ENCODE assay signal across 2 cellular contexts in genomic region chr17:44543905-44544523, GRCh38.
A peak's percentile ranks its signal among the peaks of the same experiment; 100 is the strongest.
TF ChIP-seq lines count a peak whose summit lies in the region.

No MANE protein-coding gene starts in this region.

TF ChIP-seq in A549, 52 proteins besides CTCF, POLR2A, EP300 and RAD21 (continues in another document):
- TF ChIP-seq CBX2 (IDR thresholded peaks at IDR 0.05; ENCODE audit: borderline replicate concordance, low read depth) = no peak
- TF ChIP-seq FOSL2 (IDR thresholded peaks at IDR 0.05) = no peak
- no peak for TF ChIP-seq FOSL2 (CRISPR knock-in tag; IDR thresholded peaks at IDR 0.05)
- no peak for TF ChIP-seq EHMT2 (IDR thresholded peaks at IDR 0.05; ENCODE audit: low read depth)
- TF ChIP-seq KDM5A (IDR thresholded peaks at IDR 0.05) = no peak
- TF ChIP-seq PBX3 (IDR thresholded peaks at IDR 0.05) = no peak
- peak; percentile 96 for TF ChIP-seq KDM1A (IDR thresholded peaks at IDR 0.05; ENCODE audit: low read depth)
- TF ChIP-seq ZNF302 (CRISPR knock-in tag; IDR thresholded peaks at IDR 0.05) = no peak
- TF ChIP-seq NFE2L2 (conservative IDR thresholded peaks at IDR 0.05; ENCODE audit: low read length) = no peak
- no peak for TF ChIP-seq CHD2 (IDR thresholded peaks at IDR 0.05; ENCODE audit: low read length, partially characterized antibody)
- TF ChIP-seq ZFP36 (IDR thresholded peaks at IDR 0.05; ENCODE audit: borderline replicate concordance, partially characterized antibody) = no peak
- no peak for TF ChIP-seq HMGXB4 (CRISPR knock-in tag; IDR thresholded peaks at IDR 0.05; ENCODE audit: borderline replicate concordance)
- no peak for TF ChIP-seq MAZ (IDR thresholded peaks at IDR 0.05; ENCODE audit: borderline replicate concordance, low read depth, low read length)
- no peak for TF ChIP-seq TFCP2L1 (CRISPR knock-in tag; IDR thresholded peaks at IDR 0.05)
- TF ChIP-seq HDAC2 (IDR thresholded peaks at IDR 0.05) = peak; percentile 77; the same call in 1 of the 2 replicates
- TF ChIP-seq TP53 (CRISPR knock-in tag; IDR thresholded peaks at IDR 0.05) = no peak
- TF ChIP-seq FOXS1 (CRISPR knock-in tag; IDR thresholded peaks at IDR 0.05) = no peak
- TF ChIP-seq MAX (IDR thresholded peaks at IDR 0.05) = peak; percentile 76; the same call in 1 of the 2 replicates
- no peak for TF ChIP-seq SREBF2 (IDR thresholded peaks at IDR 0.05)
- TF ChIP-seq HOXB13 (CRISPR knock-in tag; IDR thresholded peaks at IDR 0.05; ENCODE audit: low read depth) = 0 out of 2 replicates have a peak, but pooled peaks have one; percentile 45
- no peak for TF ChIP-seq MYC (IDR thresholded peaks at IDR 0.05; ENCODE audit: borderline replicate concordance, low read length)
- TF ChIP-seq MAFK (IDR thresholded peaks at IDR 0.05; ENCODE audit: partially characterized antibody) = no peak
- no peak for TF ChIP-seq RFX5 (IDR thresholded peaks at IDR 0.05)
- TF ChIP-seq GATA3 (IDR thresholded peaks at IDR 0.05; ENCODE audit: borderline replicate concordance) = no peak
- TF ChIP-seq BCL3 (IDR thresholded peaks at IDR 0.05) = peak; percentile 33; the same call in 1 of the 3 replicates
- no peak; the same call in 1 of the 2 replicates for TF ChIP-seq E2F6 (IDR thresholded peaks at IDR 0.05; ENCODE audit: borderline replicate concordance, low read depth)
- TF ChIP-seq EHF (CRISPR knock-in tag; IDR thresholded peaks at IDR 0.05) = no peak
- peak; percentile 93 for TF ChIP-seq CHD4 (IDR thresholded peaks at IDR 0.05; ENCODE audit: borderline replicate concordance)
- TF ChIP-seq BHLHE40 (IDR thresholded peaks at IDR 0.05; ENCODE audit: low read depth, low read length) = no peak
- TF ChIP-seq CBX8 (IDR thresholded peaks at IDR 0.05) = no peak
- TF ChIP-seq RCOR1 (IDR thresholded peaks at IDR 0.05; ENCODE audit: low read depth, low read length) = no peak; the same call in 1 of the 2 replicates
- TF ChIP-seq ZSCAN20 (CRISPR knock-in tag; IDR thresholded peaks at IDR 0.05) = no peak
- 0 out of 2 replicates have a peak, but pooled peaks have one; percentile 32 for TF ChIP-seq HOXB5 (CRISPR knock-in tag; IDR thresholded peaks at IDR 0.05)
- TF ChIP-seq POLR2AphosphoS2 (conservative IDR thresholded peaks at IDR 0.05; ENCODE audit: low read length) = no peak

TF ChIP-seq in K562, 482 proteins besides CTCF, POLR2A, EP300 and RAD21 (continues in another document):
- no peak for TF ChIP-seq ZNF280B (CRISPR knock-in tag; IDR thresholded peaks at IDR 0.05)
- TF ChIP-seq MTA1 (IDR thresholded peaks at IDR 0.05; ENCODE audit: borderline replicate concordance) = peak; percentile 61; the same call in 1 of the 2 replicates
- TF ChIP-seq BRF2 (IDR thresholded peaks at IDR 0.05; ENCODE audit: borderline replicate concordance, insufficient read depth, insufficient read length) = no peak
- peak; percentile 94 for TF ChIP-seq BCOR (IDR thresholded peaks at IDR 0.05)
- peak; percentile 83 for TF ChIP-seq KDM1A (IDR thresholded peaks at IDR 0.05)
- peak; percentile 81 for TF ChIP-seq CBFA2T2 (conservative IDR thresholded peaks at IDR 0.05)
- no peak for TF ChIP-seq SREBF2 (CRISPR knock-in tag; IDR thresholded peaks at IDR 0.05)
- no peak for TF ChIP-seq TBP (optimal IDR thresholded peaks at IDR 0.05; ENCODE audit: low read depth, low read length)
- no peak for TF ChIP-seq ZSCAN29 (IDR thresholded peaks at IDR 0.05)
- no peak for TF ChIP-seq MGA (IDR thresholded peaks at IDR 0.05)
- TF ChIP-seq PBX2 (CRISPR knock-in tag; IDR thresholded peaks at IDR 0.05; ENCODE audit: low read depth) = no peak
- 0 out of 2 replicates have a peak, but pooled peaks have one; percentile 10 for TF ChIP-seq PBX2 (tag; conservative IDR thresholded peaks at IDR 0.05; ENCODE audit: low read depth)
- no peak for TF ChIP-seq USF1 (CRISPR knock-in tag; IDR thresholded peaks at IDR 0.05)
- TF ChIP-seq TEAD4 (IDR thresholded peaks at IDR 0.05; ENCODE audit: low read length) = peak; percentile 73
- TF ChIP-seq TEAD4 (CRISPR knock-in tag; IDR thresholded peaks at IDR 0.05; ENCODE audit: borderline replicate concordance) = no peak
- peak; percentile 82 for TF ChIP-seq ESRRA (IDR thresholded peaks at IDR 0.05; ENCODE audit: borderline replicate concordance, low read depth)
- no peak for TF ChIP-seq PTTG1 (tag; IDR thresholded peaks at IDR 0.05; ENCODE audit: low read depth)
- peak; percentile 79; the same call in 1 of the 2 replicates for TF ChIP-seq SMARCE1 (IDR thresholded peaks at IDR 0.05)
- peak; percentile 54; the same call in 1 of the 2 replicates for TF ChIP-seq KLF16 (IDR thresholded peaks at IDR 0.05)
- 0 out of 2 replicates have a peak, but pooled peaks have one; percentile 16 for TF ChIP-seq MYBL2 (IDR thresholded peaks at IDR 0.05; ENCODE audit: low read depth)
- TF ChIP-seq MYBL2 (CRISPR knock-in tag; IDR thresholded peaks at IDR 0.05; ENCODE audit: borderline replicate concordance) = no peak
- 0 out of 2 replicates have a peak, but pooled peaks have one; percentile 2 for TF ChIP-seq ZFX (CRISPR knock-in tag; IDR thresholded peaks at IDR 0.05)
- TF ChIP-seq GATAD2A (IDR thresholded peaks at IDR 0.05) = no peak
- TF ChIP-seq SOX6 (IDR thresholded peaks at IDR 0.05) = peak; percentile 33; the same call in 1 of the 2 replicates
- peak; percentile 91 for TF ChIP-seq RBM25 (IDR thresholded peaks at IDR 0.05; ENCODE audit: low read depth, low read length, severe bottlenecking)
- peak; percentile 60; the same call in 1 of the 2 replicates for TF ChIP-seq HDAC2 (IDR thresholded peaks at IDR 0.05)
- 0 out of 2 replicates have a peak, but pooled peaks have one; percentile 53 for TF ChIP-seq ELF4 (CRISPR knock-in tag; IDR thresholded peaks at IDR 0.05)
- TF ChIP-seq EGR1 (conservative IDR thresholded peaks at IDR 0.05) = no peak
- no peak for TF ChIP-seq MECOM (CRISPR knock-in tag; IDR thresholded peaks at IDR 0.05)
- TF ChIP-seq NCOR1 (IDR thresholded peaks at IDR 0.05) = peak; percentile 67
- TF ChIP-seq CBFA2T3 (IDR thresholded peaks at IDR 0.05) = peak; percentile 87
- TF ChIP-seq TSC22D4 (tag; IDR thresholded peaks at IDR 0.05) = no peak
- peak; percentile 75 for TF ChIP-seq MEIS2 (IDR thresholded peaks at IDR 0.05; ENCODE audit: partially characterized antibody)
- TF ChIP-seq TCF3 (CRISPR knock-in tag; IDR thresholded peaks at IDR 0.05) = peak; percentile 80
- TF ChIP-seq SMARCA4 (IDR thresholded peaks at IDR 0.05) = peak; percentile 67; the same call in 1 of the 2 replicates
